Comparison of ENCODE assay signal across 8 cellular contexts in the genomic region with DNA sequence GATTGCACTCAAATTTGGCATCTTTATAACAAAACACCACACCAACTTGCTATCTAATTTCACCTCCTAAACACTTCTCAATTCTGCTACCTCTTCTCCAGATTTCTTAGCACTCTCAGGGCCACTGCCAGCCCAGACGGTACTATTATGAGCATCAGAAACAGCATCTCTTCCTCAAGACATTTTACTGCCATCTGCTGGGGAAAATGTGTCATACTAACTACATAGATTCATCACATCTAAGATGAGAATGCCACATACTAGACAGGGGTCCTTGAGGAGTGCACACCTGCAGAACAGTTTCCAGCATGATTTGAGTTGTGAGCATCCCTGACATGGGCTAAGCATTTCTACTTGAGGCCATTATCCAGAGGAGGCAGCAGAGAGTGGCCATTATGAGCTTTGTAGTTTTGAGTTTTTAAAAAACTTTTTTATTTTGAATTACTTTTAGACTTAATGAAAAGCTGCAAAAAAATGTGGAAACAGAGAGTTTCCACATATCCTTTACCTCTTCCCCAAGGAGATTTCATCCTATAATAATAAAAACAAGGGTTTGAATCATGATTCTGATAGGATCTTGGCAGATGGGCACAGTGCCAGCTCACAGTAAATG. TPM values are rescaled to one million over a fixed set of nuclear protein-coding genes. Genes with fewer than 3 reads are reported as not detected.
DNase-seq lines count a peak whose midpoint lies in the region; ATAC-seq and TF ChIP-seq lines count a peak whose summit lies in the region.

No MANE protein-coding gene starts in this region.

- CTCF ChIA-PET in Panc1 (lab: Charles Lee), result interaction anchor here (0.6 kb wide), 1 partner anchor 176 kb away, joined by 3 read pairs; no protein-coding TSS in a partner anchor

- H2AFZ ChIP-seq in H9 (ENCODE audit: low read length), result no peak overlapping the region

- H2BK15ac ChIP-seq in H9 (ENCODE audit: low read depth, low read length), result no peak overlapping the region

- no peaks in the 10 kb centered on the region for H3K27me3 Mint-ChIP-seq in H9 (ENCODE audit: low read depth)

- H3K23me2 ChIP-seq in H9 (ENCODE audit: insufficient read length, low read depth, low read length, poor library complexity, severe bottlenecking), result no peaks in the 10 kb centered on the region

- H2BK12ac ChIP-seq in H9 (ENCODE audit: insufficient read length, low read depth, low read length), result no peak overlapping the region

- no peaks in the 10 kb centered on the region for H4K20me1 ChIP-seq in H9 (ENCODE audit: control insufficient read depth, insufficient read depth, insufficient read length)

- H3K36me3 ChIP-seq in Panc1 (ENCODE audit: control insufficient read depth, insufficient read depth, low read length) (no peaks in the 10 kb centered on the region), suprapubic skin (no peaks in the 10 kb centered on the region)

- H3K4me3 ChIP-seq in Panc1 (ENCODE audit: low read depth in 2 of 2, low read length in 2 of 2) (no peak overlapping the region), suprapubic skin (no peak overlapping the region)

- H3K9me3 ChIP-seq in H9 (ENCODE audit: control insufficient read depth, low read depth, low read length) (no peaks in the 10 kb centered on the region), Panc1 (ENCODE audit: control insufficient read depth, insufficient read depth, low read depth, low read length) (no peaks in the 10 kb centered on the region), suprapubic skin (no peaks in the 10 kb centered on the region)

- no peak overlapping the region; a peak in 1 of 7 replicates for H3K27ac Mint-ChIP-seq in H9

- no peaks in the 10 kb centered on the region; the same call in 1 of the 2 replicates for H3K4me1 ChIP-seq in H9 (ENCODE audit: insufficient read depth, low read length)
- H3K4me1 ChIP-seq in Panc1 (ENCODE audit: control insufficient read depth, insufficient read depth, low read length), result no peaks in the 10 kb centered on the region
- no peaks in the 10 kb centered on the region for H3K4me1 ChIP-seq in suprapubic skin

- H4K5ac ChIP-seq in H9 (ENCODE audit: insufficient read length, low read depth, low read length), result no peak overlapping the region

- H2BK20ac ChIP-seq in H9 (ENCODE audit: low read depth, low read length, poor library complexity, severe bottlenecking), result no peak overlapping the region

- H3K9ac ChIP-seq in H9 (ENCODE audit: extremely low read depth, insufficient read length, low read length), result no peak overlapping the region

- H4K8ac ChIP-seq in H9 (replicated peaks; ENCODE audit: insufficient read length, low read depth, low read length), result no peak overlapping the region

- TF ChIP-seq CTCF in 22Rv1 (IDR thresholded peaks at IDR 0.05) (peak; percentile 91), H9 (conservative IDR thresholded peaks at IDR 0.05) (peak; percentile 71), Panc1 (IDR thresholded peaks at IDR 0.05) (peak; percentile 76), suprapubic skin (IDR thresholded peaks at IDR 0.05) (peak; percentile 23 to 37)

- H3K4me3 Mint-ChIP-seq in H9, result no peak overlapping the region

- no peaks in the 10 kb centered on the region for H3K27me3 ChIP-seq in H9 (ENCODE audit: insufficient read depth, low read length)
- peaks cover 7% of the 10 kb centered on the region for H3K27me3 ChIP-seq in Panc1 (ENCODE audit: control insufficient read depth, insufficient read depth, low read length)
- no peaks in the 10 kb centered on the region for H3K27me3 ChIP-seq in suprapubic skin

- H3K36me3 Mint-ChIP-seq in H9 (ENCODE audit: insufficient read depth in 1 of 3, low read depth in 3 of 3), result no peaks in the 10 kb centered on the region; a peak in 1 of 7 replicates

- H3K18ac ChIP-seq in H9 (ENCODE audit: insufficient read length, low read depth, low read length), result no peak overlapping the region

- H4K91ac ChIP-seq in H9 (ENCODE audit: insufficient read length, low read depth, low read length), result no peak overlapping the region

- POLR2A ChIA-PET in Panc1 (lab: Charles Lee), result no interaction called here

- no peak overlapping the region for H3K14ac ChIP-seq in H9 (ENCODE audit: insufficient read depth, low read length)

- no peak overlapping the region for H3K4me2 ChIP-seq in H9 (ENCODE audit: insufficient read depth, insufficient read length, low read length)

- BruUV-seq in Panc1 (replicated peaks; lab: Mats Ljungman, UMichigan), result no TSS peak

- no peak overlapping the region for H3K4ac ChIP-seq in H9 (ENCODE audit: low read depth, low read length)

- no peak overlapping the region for H3K56ac ChIP-seq in H9 (ENCODE audit: insufficient read length, low read depth, low read length)

- ATAC-seq in Panc1, result peak; percentile 96
- peak; percentile 82 for ATAC-seq in left lobe of liver

- no peak overlapping the region for H2BK120ac ChIP-seq in H9 (ENCODE audit: low read depth, low read length, poor library complexity, severe bottlenecking)

- peaks cover 7 to 14% of the 10 kb centered on the region in 2 experiments for H3K4me1 Mint-ChIP-seq in H9

- H2BK5ac ChIP-seq in H9 (ENCODE audit: insufficient read length, low read length), result no peak overlapping the region

- DNase-seq in GM03348 (ENCODE audit: low spot score) (peak; percentile 67), H9 (no peak), Kasumi-1 (lab: John Stamatoyannopoulos, UW) (peak; percentile 83 to 87), Panc1 (ENCODE audit: low read depth, low spot score) (peak; percentile 32), left lobe of liver (ENCODE audit: low spot score) (no peak), suprapubic skin (ENCODE audit: low spot score in 2 of 2) (no peak)
- DNase-seq in central memory CD4-positive, alpha-beta T cell, result peak; percentile 31

- H3K27ac ChIP-seq in 22Rv1 (no peak overlapping the region), H9 (ENCODE audit: insufficient read length, low read depth, low read length) (no peak overlapping the region), Panc1 (ENCODE audit: low read length) (no peak overlapping the region), suprapubic skin (no peak overlapping the region)

- no peak for TF ChIP-seq EP300 in suprapubic skin (IDR thresholded peaks at IDR 0.05)

- H3K79me2 ChIP-seq in H9 (ENCODE audit: insufficient read depth, low read length), result no peaks in the 10 kb centered on the region

- WGBS in H9 (ENCODE audit: extremely low coverage, insufficient read length, low lambda C conversion rate), result no CpG with 5 or more reads among the region's 1 CpG
- WGBS in suprapubic skin, result 0% methylated on average over 1 of the region's 1 CpG

- no peaks in the 10 kb centered on the region for H3K79me1 ChIP-seq in H9 (ENCODE audit: insufficient read depth, low read depth, low read length, poor library complexity, severe bottlenecking)

- no peak overlapping the region for H3K23ac ChIP-seq in H9 (ENCODE audit: insufficient read length, low read depth, low read length)

- in situ Hi-C loops in Panc1 (cut with HindIII; ENCODE audit: low pct_unique_long_range_greater_than_20kb, low sequenced_read_pairs), result no loop called here

- H2AK5ac ChIP-seq in H9 (ENCODE audit: insufficient read length, low read length), result no peak overlapping the region

- TF ChIP-seq POLR2A in suprapubic skin (IDR thresholded peaks at IDR 0.05), result no peak

- intact Hi-C loops in Panc1 (cut with micrococcal nuclease; ENCODE audit: unreplicated experiment), result loop anchor here (5.0 kb wide), 4 partner anchors 168 to 547 kb away; no protein-coding TSS in a partner anchor

- H3T11ph ChIP-seq in H9 (ENCODE audit: low read length), result no peak overlapping the region

- no peaks in the 10 kb centered on the region for H3K9me3 Mint-ChIP-seq in H9

RNA-seq across cellular contexts. Expression of a gene that starts 15.1 kb away (rescaled TPM):
- total RNA-seq in H9 (2021) (16.5 and 19.5 TPM in 2 replicates), Panc1 (2021; ENCODE audit: unreplicated experiment) (9.2 TPM), left lobe of liver (0.13 TPM), suprapubic skin (100 to 1,000 TPM in 1 of 4 donors, 10 to 100 TPM in 3; 14.3 to 319 (median 20.6) TPM)
- polyA plus RNA-seq in Panc1 (2012; ENCODE audit: insufficient read length), result 4.5 TPM

Comparison
In these comparisons a context has a peak if more than half of its experiments do, and no peak if none do; other contexts are left out.
1. CTCF ChIP-seq: peak in every context shown above with its lines; median percentile 91 in 22Rv1; 76 in Panc1; 71 in H9; 30 in suprapubic skin.
2. DNase-seq: peak in GM03348 (single experiment), Kasumi-1 (2 of 2), Panc1 (single experiment) and central memory CD4-positive, alpha-beta T cell (single experiment); none in H9 (single experiment), left lobe of liver (single experiment) and suprapubic skin (0 of 2).